Comparison of ENCODE assay signal across 14 cellular contexts in the genomic region with DNA sequence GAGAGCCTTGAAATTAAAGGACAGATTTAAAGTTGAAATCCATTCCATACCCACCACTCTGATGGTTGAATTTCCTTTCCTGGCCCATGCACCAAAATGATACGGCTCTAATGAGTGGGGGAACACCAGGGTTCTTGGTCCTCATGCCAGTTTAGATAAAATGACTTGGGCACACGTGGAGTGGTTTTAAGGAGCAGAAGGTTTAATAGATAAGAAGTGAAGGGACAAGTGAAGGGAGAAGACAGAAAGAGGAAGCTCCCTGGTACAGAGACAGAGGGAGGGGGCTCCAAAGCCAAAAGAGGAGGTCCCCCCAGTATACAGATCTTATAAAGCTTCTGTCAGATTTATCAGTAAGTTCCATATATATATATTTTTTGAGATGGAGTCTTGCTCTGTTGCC. TPM values are rescaled to one million over a fixed set of nuclear protein-coding genes. Genes with fewer than 3 reads are reported as not detected.
DNase-seq lines count a peak whose midpoint lies in the region; ATAC-seq and TF ChIP-seq lines count a peak whose summit lies in the region.
"Had no signal": no experiment of that assay in that cellular context is flagged by ENCODE, and none has a peak within 500 bp of the region (broad histone marks: within the 10 kb centered on the region; RNA-seq: fewer than 3 reads in every experiment).

No MANE protein-coding gene starts in this region.

- H3K36me3 ChIP-seq in upper lobe of right lung (peaks cover 4% of the 10 kb centered on the region), PC-9 (ENCODE audit: low read depth) (peaks cover 53% of the 10 kb centered on the region)

- ATAC-seq in CD4-positive, alpha-beta T cell (ENCODE audit: poor library complexity): no peak
- ATAC-seq in naive B cell (ENCODE audit: low read depth in 2 of 2): peak; percentile 24 to 51
- no peak for ATAC-seq in upper lobe of right lung

- H3K9me3 Mint-ChIP-seq in CD4-positive, alpha-beta T cell: peaks cover 16% of the 10 kb centered on the region
- peaks cover 33% of the 10 kb centered on the region for H3K9me3 Mint-ChIP-seq in HFFc6
- peaks cover 41% of the 10 kb centered on the region for H3K9me3 Mint-ChIP-seq in activated T-helper 2 cell treated with anti-CD3 and anti-CD28 coated beads, Interferon-gamma antibody, Interleukin-2, Interleukin-4, amounts not matched to agents 10 μg/mL and 5 μg/mL and 100 μg/mL, durations not matched to agents 14 hours and 24 hours and 36 hours
- peaks cover 4 to 31% (median 14%) of the 10 kb centered on the region in 7 donors for H3K9me3 Mint-ChIP-seq in naive B cell

- CTCF ChIA-PET in CD4-positive, alpha-beta T cell (lab: Charles Lee): no interaction called here
- CTCF ChIA-PET in PC-9 (lab: Charles Lee): no interaction called here

- no peaks in the 10 kb centered on the region for H3K27me3 ChIP-seq in CD4-positive, alpha-beta T cell (ENCODE audit: control insufficient read depth, insufficient read depth, low read length)
- H3K27me3 ChIP-seq in upper lobe of right lung: no peaks in the 10 kb centered on the region
- no peaks in the 10 kb centered on the region for H3K27me3 ChIP-seq in PC-9 (ENCODE audit: insufficient read depth, low read depth)
- H3K27me3 ChIP-seq: BLaER1 treated with 17β-estradiol and CSF1 and Interleukin-3, amounts not matched to agents 10 nM and 100 nM had no signal

- H3K9me2 ChIP-seq in PC-9 (ENCODE audit: insufficient read depth): no peaks in the 10 kb centered on the region
- H3K9me2 ChIP-seq: SK-N-SH had no signal

- no peak overlapping the region for H3K27ac ChIP-seq in CD4-positive, alpha-beta T cell (ENCODE audit: low read depth, low read length)
- H3K27ac ChIP-seq in upper lobe of right lung (no peak overlapping the region), PC-9 (no peak overlapping the region)
- H3K27ac ChIP-seq: BLaER1 treated with 17β-estradiol and CSF1 and Interleukin-3, amounts not matched to agents 10 nM and 100 nM had no signal

- peaks cover 57% of the 10 kb centered on the region for H3K36me3 Mint-ChIP-seq in CD4-positive, alpha-beta T cell (ENCODE audit: low read depth)
- H3K36me3 Mint-ChIP-seq in HFFc6 (ENCODE audit: low read depth) (peaks cover 39% of the 10 kb centered on the region), naive B cell (peaks cover 25 to 32% of the 10 kb centered on the region in 2 donors)
- H3K36me3 Mint-ChIP-seq in activated T-helper 2 cell treated with anti-CD3 and anti-CD28 coated beads, Interferon-gamma antibody, Interleukin-2, Interleukin-4, amounts not matched to agents 10 μg/mL and 5 μg/mL and 100 μg/mL, durations not matched to agents 14 hours and 24 hours and 36 hours (ENCODE audit: low read depth): peaks cover 67% of the 10 kb centered on the region

- peaks cover 49% of the 10 kb centered on the region for H3F3A ChIP-seq in PC-9 (ENCODE audit: insufficient read depth, low read depth)

- peak overlapping the region; percentile 75 for H3K27ac Mint-ChIP-seq in CD4-positive, alpha-beta T cell
- H3K27ac Mint-ChIP-seq in HFFc6 (peak overlapping the region; percentile 89), naive B cell (peak overlapping the region; percentile 46 to 92 (median 82))
- peak overlapping the region; percentile 76 for H3K27ac Mint-ChIP-seq in activated T-helper 2 cell treated with anti-CD3 and anti-CD28 coated beads, Interferon-gamma antibody, Interleukin-2, Interleukin-4, amounts not matched to agents 10 μg/mL and 5 μg/mL and 100 μg/mL, durations not matched to agents 14 hours and 24 hours and 36 hours

- no peak overlapping the region for H2AFZ ChIP-seq in PC-9

- intact Hi-C loops in CD4-positive, alpha-beta T cell (cut with DNase I, micrococcal nuclease): no loop called here
- intact Hi-C loops in activated T-helper 2 cell treated with anti-CD3 and anti-CD28 coated beads, Interferon-gamma antibody, Interleukin-2, Interleukin-4, amounts not matched to agents 10 μg/mL and 5 μg/mL and 100 μg/mL, durations not matched to agents 14 hours and 24 hours and 36 hours (cut with micrococcal nuclease): no loop called here
- intact Hi-C loops in upper lobe of right lung (cut with DNase I): no loop called here
- intact Hi-C loops in PC-9 (cut with micrococcal nuclease; ENCODE audit: unreplicated experiment): no loop called here

- no peak overlapping the region for H3K4me2 ChIP-seq in PC-9
- H3K4me2 ChIP-seq: SK-N-SH had no signal

- H3K4me3 ChIP-seq in upper lobe of right lung (no peak overlapping the region), PC-9 (no peak overlapping the region)
- H3K4me3 ChIP-seq: BLaER1 treated with 17β-estradiol and CSF1 and Interleukin-3, amounts not matched to agents 10 nM and 100 nM had no signal

- peaks cover 82% of the 10 kb centered on the region for H3K79me2 ChIP-seq in PC-9 (ENCODE audit: low read depth)

- H3K27me3 Mint-ChIP-seq in CD4-positive, alpha-beta T cell: no peaks in the 10 kb centered on the region
- H3K27me3 Mint-ChIP-seq in HFFc6 (ENCODE audit: insufficient read depth) (peaks cover 8% of the 10 kb centered on the region; the same call in 1 of the 2 replicates), naive B cell (no peaks in the 10 kb centered on the region)
- H3K27me3 Mint-ChIP-seq in activated T-helper 2 cell treated with anti-CD3 and anti-CD28 coated beads, Interferon-gamma antibody, Interleukin-2, Interleukin-4, amounts not matched to agents 10 μg/mL and 5 μg/mL and 100 μg/mL, durations not matched to agents 14 hours and 24 hours and 36 hours (ENCODE audit: low read depth): no peaks in the 10 kb centered on the region

- DNase-seq in CD4-positive, alpha-beta T cell: no peak
- DNase-seq in HFFc6 (no peak), naive B cell (no peak), upper lobe of right lung (no peak), PC-9 (no peak), occipital lobe (lab: John Stamatoyannopoulos, UW) (no peak)
- DNase-seq in activated T-helper 2 cell treated with anti-CD3 and anti-CD28 coated beads, Interferon-gamma antibody, Interleukin-2, Interleukin-4, amounts not matched to agents 10 μg/mL and 5 μg/mL and 100 μg/mL, durations not matched to agents 14 hours and 24 hours and 36 hours (ENCODE audit: low spot score): no peak
- DNase-seq: activated effector memory CD4-positive, alpha-beta T cell treated with Interleukin-2 at 50 U/mL for 16 hours; head of caudate nucleus; NCI-H1048; retina; SK-N-SH; stimulated activated CD4-positive, alpha-beta T cell treated with anti-CD3 and anti-CD28 coated beads, Interleukin-1b, Interleukin-23, amount 100 ng/mL, for 48 hours had no signal

- peaks cover 12% of the 10 kb centered on the region for H3K4me1 ChIP-seq in upper lobe of right lung
- H3K4me1 ChIP-seq in PC-9 (replicated peaks; ENCODE audit: insufficient read depth): no peaks in the 10 kb centered on the region

- peaks cover 19% of the 10 kb centered on the region for H3K9me3 ChIP-seq in CD4-positive, alpha-beta T cell (ENCODE audit: control insufficient read depth, low read length)
- H3K9me3 ChIP-seq in upper lobe of right lung (peaks cover 8% of the 10 kb centered on the region), PC-9 (ENCODE audit: insufficient read depth, low read depth) (peaks cover 19% of the 10 kb centered on the region)
- H3K9me3 ChIP-seq: SK-N-SH had no signal

- TF ChIP-seq CTCF in CD4-positive, alpha-beta T cell (IDR thresholded peaks at IDR 0.05): no peak
- no peak for TF ChIP-seq CTCF in HFFc6 (IDR thresholded peaks at IDR 0.05)
- TF ChIP-seq CTCF in upper lobe of right lung (IDR thresholded peaks at IDR 0.05): no peak
- no peak for TF ChIP-seq CTCF in PC-9 (conservative IDR thresholded peaks at IDR 0.05)

- POLR2A ChIA-PET in CD4-positive, alpha-beta T cell (lab: Charles Lee): no interaction called here
- POLR2A ChIA-PET in PC-9 (lab: Charles Lee; ENCODE audit: unreplicated experiment): no interaction called here

- peaks cover 50% of the 10 kb centered on the region for H3K4me1 Mint-ChIP-seq in CD4-positive, alpha-beta T cell (ENCODE audit: low read depth)
- peaks cover 17% of the 10 kb centered on the region for H3K4me1 Mint-ChIP-seq in HFFc6 (ENCODE audit: low read depth)
- peaks cover 26% of the 10 kb centered on the region for H3K4me1 Mint-ChIP-seq in activated T-helper 2 cell treated with anti-CD3 and anti-CD28 coated beads, Interferon-gamma antibody, Interleukin-2, Interleukin-4, amounts not matched to agents 10 μg/mL and 5 μg/mL and 100 μg/mL, durations not matched to agents 14 hours and 24 hours and 36 hours (ENCODE audit: low read depth)
- peaks cover 39 to 67% (median 40%) of the 10 kb centered on the region in 3 donors for H3K4me1 Mint-ChIP-seq in naive B cell

- peaks cover 19% of the 10 kb centered on the region for H4K20me1 ChIP-seq in PC-9 (ENCODE audit: insufficient read depth)

- BruUV-seq in PC-9 (replicated peaks; lab: Mats Ljungman, UMichigan): no TSS peak

- peak overlapping the region; percentile 34 for H3K4me3 Mint-ChIP-seq in CD4-positive, alpha-beta T cell
- H3K4me3 Mint-ChIP-seq in HFFc6: peak overlapping the region; percentile 82
- H3K4me3 Mint-ChIP-seq in activated T-helper 2 cell treated with anti-CD3 and anti-CD28 coated beads, Interferon-gamma antibody, Interleukin-2, Interleukin-4, amounts not matched to agents 10 μg/mL and 5 μg/mL and 100 μg/mL, durations not matched to agents 14 hours and 24 hours and 36 hours (ENCODE audit: low read depth): no peak overlapping the region
- peak overlapping the region in 6 of 8 donors; percentile 30 to 68 (median 62) for H3K4me3 Mint-ChIP-seq in naive B cell

RNA-seq across cellular contexts. Expression of a gene that starts 22.7 kb away (rescaled TPM):
- 10 to 100 TPM; 59.9 to 65.4 TPM for total RNA-seq in CD4-positive, alpha-beta T cell
- 10 to 100 TPM; 28.6 to 40.9 (median 32.7) TPM for total RNA-seq in HFFc6 (2021; fragmentation: NEBNext Ultra II Directional; extraction: Animal tissue kit (Norgen Biotek cat#: 25700))
- total RNA-seq in activated T-helper 2 cell treated with anti-CD3 and anti-CD28 coated beads, Interferon-gamma antibody, Interleukin-2, Interleukin-4, amounts not matched to agents 10 μg/mL and 5 μg/mL and 100 μg/mL, durations not matched to agents 14 hours and 24 hours and 36 hours: 119 and 126 TPM in 2 replicates
- 10 to 100 TPM; 22.7 to 70.9 (median 54.1) TPM for polyA plus RNA-seq in naive B cell (ENCODE audit: low read depth in 6 of 6)
- total RNA-seq in upper lobe of right lung (48.8 TPM), PC-9 (2021) (40.3 and 78.0 TPM in 2 replicates), occipital lobe (53.2 TPM)

Comparison
In these comparisons a context has a peak if more than half of its experiments do, and no peak if none do; other contexts are left out.
1. ATAC-seq: peak in naive B cell (2 of 2); none in CD4-positive, alpha-beta T cell (single experiment) and upper lobe of right lung (single experiment).
2. Peak in every context shown above with its lines, with median percentiles within 50 percentile points of each other: H3K27ac Mint-ChIP-seq.